ENCODE assay signal across 8 cellular contexts in genomic region chr2:231199219-231199618, GRCh38. TPM values are rescaled to one million over a fixed set of nuclear protein-coding genes. Genes with fewer than 3 reads are reported as not detected.
DNase-seq lines count a peak whose midpoint lies in the region; ATAC-seq and TF ChIP-seq lines count a peak whose summit lies in the region.

No MANE protein-coding gene starts in this region.

- H3K9me3 ChIP-seq in BLaER1 treated with 17β-estradiol and CSF1 and Interleukin-3, amounts not matched to agents 10 nM and 100 nM (replicated peaks in 1 of 11), result peaks cover 0 to 6% (median 0%) of the 10 kb centered on the region in 11 experiments; a peak in 1 of 22 replicates

- no peaks in the 10 kb centered on the region for H3K36me3 ChIP-seq in BLaER1 treated with 17β-estradiol and CSF1 and Interleukin-3, amounts not matched to agents 10 nM and 100 nM

- ATAC-seq in natural killer cell treated with Interleukin-12 subunit alpha and Interleukin-12 subunit beta and Interleukin-15 and Interleukin-18, amount 100 ng/mL, for 72 hours, result no peak
- no peak for ATAC-seq in HG02759 (IDR thresholded peaks at IDR 0.05; ENCODE audit: unreplicated experiment)

- peaks cover 38% of the 10 kb centered on the region for H3K27me3 Mint-ChIP-seq in dendritic cell treated with granulocyte-macrophage colony-stimulating factor and Interleukin-4, amounts not matched to agents 40 ng/mL and 50 ng/mL, for 4 days
- peaks cover 0 to 6% of the 10 kb centered on the region in 2 donors for H3K27me3 Mint-ChIP-seq in natural killer cell treated with Interleukin-12 subunit alpha and Interleukin-12 subunit beta and Interleukin-15 and Interleukin-18, amount 100 ng/mL, for 72 hours

- DNase-seq in LNCaP clone FGC (ENCODE audit: low read depth) (no peak), activated gamma-delta T cell (lab: John Stamatoyannopoulos, UW) (no peak), DMS114 treated with DMSO at 0.1 percent for 48 hours (lab: John Stamatoyannopoulos, UW; ENCODE audit: unreplicated experiment) (no peak), SHP77 (lab: John Stamatoyannopoulos, UW) (no peak)
- no peak for DNase-seq in natural killer cell treated with Interleukin-12 subunit alpha and Interleukin-12 subunit beta and Interleukin-15 and Interleukin-18, amount 100 ng/mL, for 72 hours (ENCODE audit: low spot score)

- H3K4me2 ChIP-seq in BLaER1 treated with 17β-estradiol and CSF1 and Interleukin-3, amounts not matched to agents 10 nM and 100 nM, result peak overlapping the region; percentile 82 to 97 (median 94)

- H3K27ac ChIP-seq in BLaER1 treated with 17β-estradiol and CSF1 and Interleukin-3, amounts not matched to agents 10 nM and 100 nM, result no peak overlapping the region

- no peak overlapping the region for H3K27ac Mint-ChIP-seq in dendritic cell treated with granulocyte-macrophage colony-stimulating factor and Interleukin-4, amounts not matched to agents 40 ng/mL and 50 ng/mL, for 4 days
- H3K27ac Mint-ChIP-seq in natural killer cell treated with Interleukin-12 subunit alpha and Interleukin-12 subunit beta and Interleukin-15 and Interleukin-18, amount 100 ng/mL, for 72 hours, result peak overlapping the region in 1 of 2 donors; percentile 61

- H3K4me1 Mint-ChIP-seq in dendritic cell treated with granulocyte-macrophage colony-stimulating factor and Interleukin-4, amounts not matched to agents 40 ng/mL and 50 ng/mL, for 4 days (ENCODE audit: low read depth), result peaks cover 16% of the 10 kb centered on the region
- peaks cover 5 to 8% of the 10 kb centered on the region in 2 donors for H3K4me1 Mint-ChIP-seq in natural killer cell treated with Interleukin-12 subunit alpha and Interleukin-12 subunit beta and Interleukin-15 and Interleukin-18, amount 100 ng/mL, for 72 hours (ENCODE audit: low read depth in 2 of 2)

- H3K4me1 ChIP-seq in BLaER1 treated with 17β-estradiol and CSF1 and Interleukin-3, amounts not matched to agents 10 nM and 100 nM, result peaks cover 13 to 25% (median 14%) of the 10 kb centered on the region in 10 experiments; a peak in 19 of 20 replicates

- H4K20me1 ChIP-seq in BLaER1 treated with 17β-estradiol and CSF1 and Interleukin-3, amounts not matched to agents 10 nM and 100 nM, result no peaks in the 10 kb centered on the region

- peak overlapping the region; percentile 84 for H3K4me3 Mint-ChIP-seq in dendritic cell treated with granulocyte-macrophage colony-stimulating factor and Interleukin-4, amounts not matched to agents 40 ng/mL and 50 ng/mL, for 4 days
- H3K4me3 Mint-ChIP-seq in natural killer cell treated with Interleukin-12 subunit alpha and Interleukin-12 subunit beta and Interleukin-15 and Interleukin-18, amount 100 ng/mL, for 72 hours, result peak overlapping the region; percentile 90

- TF ChIP-seq CTCF in LNCaP clone FGC (IDR thresholded peaks at IDR 0.05; ENCODE audit: control insufficient read depth, extremely low read depth, insufficient read depth), result no peak

- H3K36me3 Mint-ChIP-seq in dendritic cell treated with granulocyte-macrophage colony-stimulating factor and Interleukin-4, amounts not matched to agents 40 ng/mL and 50 ng/mL, for 4 days (ENCODE audit: low read depth), result no peaks in the 10 kb centered on the region
- H3K36me3 Mint-ChIP-seq in natural killer cell treated with Interleukin-12 subunit alpha and Interleukin-12 subunit beta and Interleukin-15 and Interleukin-18, amount 100 ng/mL, for 72 hours, result no peaks in the 10 kb centered on the region

- peak overlapping the region; percentile 62 to 81 (median 76); a peak in 18 of 20 replicates for H3K4me3 ChIP-seq in BLaER1 treated with 17β-estradiol and CSF1 and Interleukin-3, amounts not matched to agents 10 nM and 100 nM
- H3K4me3 ChIP-seq in LNCaP clone FGC (ENCODE audit: low read depth, low read length), result peak overlapping the region; percentile 85

- no peaks in the 10 kb centered on the region for H3K9me3 Mint-ChIP-seq in dendritic cell treated with granulocyte-macrophage colony-stimulating factor and Interleukin-4, amounts not matched to agents 40 ng/mL and 50 ng/mL, for 4 days
- H3K9me3 Mint-ChIP-seq in natural killer cell treated with Interleukin-12 subunit alpha and Interleukin-12 subunit beta and Interleukin-15 and Interleukin-18, amount 100 ng/mL, for 72 hours, result no peaks in the 10 kb centered on the region

- H3K27me3 ChIP-seq in BLaER1 treated with 17β-estradiol and CSF1 and Interleukin-3, amounts not matched to agents 10 nM and 100 nM, result no peaks in the 10 kb centered on the region

- intact Hi-C loops in dendritic cell treated with granulocyte-macrophage colony-stimulating factor and Interleukin-4, amounts not matched to agents 40 ng/mL and 50 ng/mL, for 4 days (cut with micrococcal nuclease), result no loop called here

- H3K9ac ChIP-seq in BLaER1 treated with 17β-estradiol and CSF1 and Interleukin-3, amounts not matched to agents 10 nM and 100 nM, result peak overlapping the region in 4 of 11 experiments; percentile 62 to 79 (median 76); a peak in 9 of 22 replicates

RNA-seq across cellular contexts. Expression of gene ARMC9, which starts 0.8 kb away (rescaled TPM):
- 1 to 10 TPM; 2.5 to 4.8 TPM for total RNA-seq in natural killer cell treated with Interleukin-12 subunit alpha and Interleukin-12 subunit beta and Interleukin-15 and Interleukin-18, amount 100 ng/mL, for 72 hours
